1 cellular context compared by ENCODE assay signal in genomic region chr13:97113231-97114001, GRCh38.
TF ChIP-seq lines count a peak whose summit lies in the region.

No MANE protein-coding gene starts in this region.

TF ChIP-seq in K562, 482 proteins besides CTCF, POLR2A, EP300 and RAD21 (continued from another document):
- peak; percentile 59; the same call in 1 of the 2 replicates for TF ChIP-seq ZNF512 (tag; IDR thresholded peaks at IDR 0.05)
